19 cellular contexts compared by ENCODE assay signal in genomic region chr1:30028283-30028682, GRCh38.
"Had no signal": no experiment of that assay in that cellular context is flagged by ENCODE, and none has a peak within 500 bp of the region (broad histone marks: within the 10 kb centered on the region; RNA-seq: fewer than 3 reads in every experiment).

No MANE protein-coding gene starts in this region.

- H3K36me3 ChIP-seq: SJSA1 had no signal

- H3K27ac ChIP-seq: SJSA1, SK-N-MC had no signal

- H3K27me3 ChIP-seq: SJSA1 had no signal

- H3K4me1 ChIP-seq: SJSA1 had no signal

- FAIRE-seq: RCC 7860 had no signal

- DNase-seq: KBM-7, NCI-H1092, NCI-H1436, NCI-H187, NCI-H2029, NCI-H2081 treated with DMSO at 0.1 percent for 48 hours, NCI-H2171, NCI-H226, NCI-H446, NCI-H510A, NCI-H524 treated with DMSO at 0.1 percent for 48 hours, NCI-H69, NCI-H774, Right ventricle myocardium superior, RPMI8226, SIG-M5 had no signal

- H3K4me3 ChIP-seq: SJSA1, SK-N-MC had no signal
